ENCODE assay signal across 8 cellular contexts in genomic region chr6:138987643-138988468, GRCh38. TPM values are rescaled to one million over a fixed set of nuclear protein-coding genes. Genes with fewer than 3 reads are reported as not detected.
A peak's percentile ranks its signal among the peaks of the same experiment; 100 is the strongest.
DNase-seq lines count a peak whose midpoint lies in the region; ATAC-seq and TF ChIP-seq lines count a peak whose summit lies in the region.

REPS1 (minus strand) TSS chr6:138988253; CDS start chr6:138987682, 571 bp downstream.

- peak; percentile 64 for TF ChIP-seq CTCF in WI38 (IDR thresholded peaks at IDR 0.05; ENCODE audit: low read depth, low read length)
- TF ChIP-seq CTCF in mammary epithelial cell (conservative IDR thresholded peaks at IDR 0.05 in 1 of 2, IDR thresholded peaks at IDR 0.05 in 1 of 2; ENCODE audit: extremely low read depth in 1 of 2, insufficient read depth in 1 of 2, low read depth in 1 of 2, low read length in 2 of 2): peak; percentile 49 to 90

- peaks cover 52% of the 10 kb centered on the region for H3K79me2 ChIP-seq in mammary epithelial cell (ENCODE audit: insufficient read depth, low read length)

- no peaks in the 10 kb centered on the region for H4K20me1 ChIP-seq in mammary epithelial cell (ENCODE audit: insufficient read depth, low read length)

- H3K9ac ChIP-seq in mammary epithelial cell (ENCODE audit: insufficient read depth, low read length): peak within 1 kb of the TSS; percentile 96

- WGBS in mammary epithelial cell (ENCODE audit: low coverage, missing lambda C conversion rate): 2% methylated on average over 40 of the region's 105 CpGs

- ATAC-seq in GM18861 (IDR thresholded peaks at IDR 0.05; ENCODE audit: unreplicated experiment): peak; percentile 85
- peak; percentile 91 for ATAC-seq in HG03095 (IDR thresholded peaks at IDR 0.05; ENCODE audit: unreplicated experiment)

- peak within 1 kb of the TSS; percentile 99 for H2AFZ ChIP-seq in mammary epithelial cell (ENCODE audit: low read depth, low read length)

- intact Hi-C loops in mammary epithelial cell (cut with micrococcal nuclease): loop anchor here (1.0 to 5.0 kb wide), 5 partner anchors 41 to 172 kb away; partner anchors contain the start of genes ABRACL and HECA

- peaks cover 25% of the 10 kb centered on the region for H3K4me1 ChIP-seq in mammary epithelial cell (ENCODE audit: insufficient read depth, low read length)

- H3K36me3 ChIP-seq in mammary epithelial cell (ENCODE audit: insufficient read depth, low read length): no peaks in the 10 kb centered on the region

- H3K4me3 ChIP-seq in WI38 (ENCODE audit: low read depth, low read length) (peak within 1 kb of the TSS; percentile 86), mammary epithelial cell (replicated peaks in 1 of 3; ENCODE audit: insufficient read depth in 1 of 3, low read depth in 2 of 3, low read length in 3 of 3) (peak within 1 kb of the TSS; percentile 94 to 99 (median 95))

- H3K9me3 ChIP-seq in mammary epithelial cell (replicated peaks; ENCODE audit: insufficient read depth, low read length): no peaks in the 10 kb centered on the region

- H3K4me2 ChIP-seq in mammary epithelial cell (ENCODE audit: insufficient read depth, low read depth, low read length): peak within 1 kb of the TSS; percentile 90

- no TSS peak for BruUV-seq in mammary epithelial cell (replicated peaks; lab: Mats Ljungman, UMichigan)

- peak; percentile 88 for DNase-seq in ACHN
- DNase-seq in NCI-H2171 treated with DMSO at 0.1 percent for 48 hours (lab: John Stamatoyannopoulos, UW): peak; percentile 91
- DNase-seq in mammary epithelial cell: peak; percentile 84
- peak; percentile 95 for DNase-seq in iPS-NIHi7 (ENCODE audit: extremely low spot score)
- peak; percentile 61 for DNase-seq in smooth muscle cell of the brain vasculature (ENCODE audit: low read depth, low spot score)

- H3K27me3 ChIP-seq in mammary epithelial cell (ENCODE audit: insufficient read depth, low read length): no peaks in the 10 kb centered on the region

- H3K27ac ChIP-seq in mammary epithelial cell (ENCODE audit: insufficient read depth, low read depth, low read length): peak within 1 kb of the TSS; percentile 85

- CTCF ChIA-PET in mammary epithelial cell (lab: Charles Lee; ENCODE audit: low non-redundant PET): interaction anchor here (0.6 kb wide), 1 partner anchor 172 kb away, joined by 5 read pairs; no protein-coding TSS in a partner anchor

- in situ Hi-C loops in ACHN (cut with HindIII; ENCODE audit: low pct_ligation_motif_present, low pct_unique_long_range_greater_than_20kb, low sequenced_read_pairs) (no loop called here), mammary epithelial cell (cut with MboI; ENCODE audit: low sequenced_read_pairs in 2 of 2) (loop anchor here (5.0 kb wide), 1 partner anchor 171 kb away; no protein-coding TSS in a partner anchor)

- dilution Hi-C loops in mammary epithelial cell (cut with HindIII; ENCODE audit: low sequenced_read_pairs): no loop called here

RNA-seq across cellular contexts. Expression of gene REPS1, which starts in this region (rescaled TPM):
- 10 to 100 TPM; 39.5 to 55.8 TPM for total RNA-seq in mammary epithelial cell
- polyA plus RNA-seq in mammary epithelial cell: 45.8 TPM
- polyA minus RNA-seq in mammary epithelial cell: 55.7 TPM

Comparison
In these comparisons a context has a peak if more than half of its experiments do, and no peak if none do; other contexts are left out.
1. Peak in every context shown above with its lines: DNase-seq, ATAC-seq, H3K4me3 ChIP-seq and H3K27ac ChIP-seq.